ENCODE assay signal across 8 cellular contexts in genomic region chr2:68751397-68752339, GRCh38. TPM values are rescaled to one million over a fixed set of nuclear protein-coding genes. Genes with fewer than 3 reads are reported as not detected.
DNase-seq lines count a peak whose midpoint lies in the region; ATAC-seq and TF ChIP-seq lines count a peak whose summit lies in the region.

No MANE protein-coding gene starts in this region.

- DNase-seq in NCI-H1694 (lab: John Stamatoyannopoulos, UW) (peak; percentile 86), T-helper 2 cell (peak; percentile 75 to 89 (median 84)), anterior cingulate cortex (lab: John Stamatoyannopoulos, UW) (peak in 56 of 58 donors; percentile 24 to 94 (median 74)), hepatocyte (ENCODE audit: low spot score) (peak; percentile 92), cortex of kidney (lab: John Stamatoyannopoulos, UW) (no peak)

- H3K9ac ChIP-seq in skeletal muscle tissue (ENCODE audit: low read depth in 1 of 3, low read length in 3 of 3) = no peak overlapping the region

- H3K9me3 ChIP-seq in hepatocyte (ENCODE audit: low read depth) (no peaks in the 10 kb centered on the region), skeletal muscle tissue (ENCODE audit: control insufficient read depth in 3 of 3, low read length in 3 of 3) (no peaks in the 10 kb centered on the region)

- H3K4me1 ChIP-seq in hepatocyte (ENCODE audit: insufficient read depth) (peaks cover 5% of the 10 kb centered on the region), skeletal muscle tissue (ENCODE audit: control insufficient read depth in 3 of 3, insufficient read depth in 3 of 3, low read length in 3 of 3) (peaks cover 0 to 4% (median 0%) of the 10 kb centered on the region in 3 donors)

- no peaks in the 10 kb centered on the region for H3K79me2 ChIP-seq in hepatocyte

- H4K20me1 ChIP-seq in hepatocyte (ENCODE audit: insufficient read depth, poor library complexity, severe bottlenecking) = no peaks in the 10 kb centered on the region

- TF ChIP-seq CTCF in GM12875 (IDR thresholded peaks at IDR 0.05; ENCODE audit: borderline replicate concordance, insufficient read depth, low read depth, low read length) (peak; percentile 89), hepatocyte (IDR thresholded peaks at IDR 0.05; ENCODE audit: poor library complexity) (peak; percentile 98)

- no peaks in the 10 kb centered on the region for H3K36me3 ChIP-seq in hepatocyte (replicated peaks; ENCODE audit: insufficient read depth, low read depth)
- H3K36me3 ChIP-seq in skeletal muscle tissue (ENCODE audit: control insufficient read depth in 3 of 3, insufficient read depth in 3 of 3, low read length in 3 of 3) = no peaks in the 10 kb centered on the region

- H3K27ac ChIP-seq in hepatocyte (no peak overlapping the region), skeletal muscle tissue (ENCODE audit: low read depth, low read length) (no peak overlapping the region)

- peak overlapping the region; percentile 10 for H3K4me2 ChIP-seq in hepatocyte

- H3K27me3 ChIP-seq in hepatocyte = no peaks in the 10 kb centered on the region
- H3K27me3 ChIP-seq in skeletal muscle tissue (ENCODE audit: control insufficient read depth in 3 of 3, insufficient read depth in 3 of 3, low read length in 3 of 3) = no peaks in the 10 kb centered on the region

- 19% methylated on average over 15 of the region's 15 CpGs for WGBS in hepatocyte (ENCODE audit: low lambda C conversion rate, missing lambda C conversion rate)

- H3K4me3 ChIP-seq in GM12875 (ENCODE audit: low read depth, low read length) (no peak overlapping the region), hepatocyte (no peak overlapping the region), skeletal muscle tissue (ENCODE audit: low read length in 3 of 3) (peak overlapping the region in 2 of 3 donors; percentile 45 to 65)

- no peaks in the 10 kb centered on the region for H3K9me2 ChIP-seq in hepatocyte (replicated peaks; ENCODE audit: insufficient read depth)

- no peak overlapping the region for H2AFZ ChIP-seq in hepatocyte

- ATAC-seq in HG02852 (IDR thresholded peaks at IDR 0.05; ENCODE audit: unreplicated experiment) = peak; percentile 82

RNA-seq across cellular contexts. Expression of gene ARHGAP25, which starts 17.1 kb away (rescaled TPM):
- total RNA-seq in hepatocyte = 0.47 TPM in 1 of 2 replicates, not detected in the other
- 0.12 and 0.21 TPM in 2 replicates for polyA plus RNA-seq in hepatocyte
- total RNA-seq in skeletal muscle tissue = 4.7 TPM

Comparison
In these comparisons a context has a peak if more than half of its experiments do, and no peak if none do; other contexts are left out.
1. H3K4me3 ChIP-seq: peak in skeletal muscle tissue (2 of 3); none in GM12875 (single experiment) and hepatocyte (single experiment).